ENCODE assay signal across 18 cellular contexts in the genomic region with DNA sequence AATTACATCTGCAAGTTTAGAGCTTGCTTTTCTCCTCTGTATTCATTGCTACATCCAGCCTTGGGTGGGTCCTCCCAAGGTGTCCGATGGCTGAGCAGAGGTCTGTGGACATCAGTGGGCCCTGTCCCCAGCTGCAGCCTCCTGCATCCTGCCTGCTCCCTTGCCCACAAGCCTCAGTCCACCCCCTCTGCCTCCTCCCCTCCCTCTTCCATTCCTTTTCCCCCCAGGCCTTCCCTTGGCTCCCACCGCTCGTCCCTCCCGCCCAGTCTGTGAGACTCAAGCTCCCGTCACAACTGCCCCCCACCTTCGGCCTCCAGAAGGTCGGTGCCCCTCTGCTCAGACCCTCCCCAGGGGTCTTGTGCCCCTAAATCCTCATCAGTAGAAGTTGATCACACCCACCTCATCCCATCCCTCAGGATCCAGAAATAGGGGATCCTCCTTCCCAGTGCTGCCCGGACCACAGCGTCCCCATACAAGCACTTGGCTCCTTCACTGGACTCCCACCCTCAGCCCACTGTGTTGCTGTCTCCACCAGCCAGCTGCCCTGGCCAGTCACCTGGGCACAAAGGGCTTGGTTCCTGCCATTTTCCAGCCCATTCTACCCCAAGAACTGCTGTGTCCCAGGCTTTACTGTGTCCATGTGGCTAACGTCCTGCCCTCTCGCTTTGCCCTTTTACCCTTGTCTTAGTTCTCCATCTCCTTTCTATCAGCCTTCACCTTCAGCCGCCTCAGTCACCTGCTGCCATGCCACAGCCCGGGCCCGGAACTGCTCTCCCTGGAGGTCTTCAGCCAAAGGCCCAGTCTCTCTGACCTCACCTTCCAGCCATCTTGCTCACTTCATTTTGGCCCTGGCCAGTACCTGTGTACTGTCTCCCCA. TPM values are rescaled to one million over a fixed set of nuclear protein-coding genes. Genes with fewer than 3 reads are reported as not detected.
"Had no signal": no experiment of that assay in that cellular context is flagged by ENCODE, and none has a peak within 500 bp of the region (broad histone marks: within the 10 kb centered on the region; RNA-seq: fewer than 3 reads in every experiment).

No MANE protein-coding gene starts in this region.

- H3K27me3 ChIP-seq: testis had no signal

- DNase-seq: activated CD4-positive, CD25-positive, alpha-beta regulatory T cell; activated naive CD4-positive, alpha-beta T cell treated with Interleukin-2 at 50 U/mL for 16 hours; activated naive CD8-positive, alpha-beta T cell treated with anti-CD3 and anti-CD28 coated beads, Interleukin-2, amount 10 ng/mL, durations not matched to agents 7 days and 5 days; activated T-cell treated with anti-CD3 and anti-CD28 coated beads, Interleukin-2, amount 50 U/mL, for 24 hours; amygdala; glutamatergic neuron; natural killer cell; retina; stimulated activated CD4-positive, alpha-beta T cell treated with anti-CD3 and anti-CD28 coated beads, Interleukin-4, amount 100 ng/mL, for 1 hour; T-helper 1 cell; T1000; testis had no signal

- H3K27ac ChIP-seq: coronary artery, testis had no signal

- H3K9me3 ChIP-seq: testis had no signal

- H3K4me3 ChIP-seq: coronary artery, testis had no signal

RNA-seq across cellular contexts. Expression of a gene that starts 2.2 kb away (rescaled TPM):
- total RNA-seq: activated CD8-positive, alpha-beta T cell treated with anti-CD3 and anti-CD28 coated beads for 36 hours; activated naive CD8-positive, alpha-beta T cell treated with anti-CD3 and anti-CD28 coated beads, Interleukin-2, amount 10 ng/mL, durations not matched to agents 7 days and 5 days; activated T-helper 2 cell treated with anti-CD3 and anti-CD28 coated beads, Interferon-gamma antibody, Interleukin-2, Interleukin-4, amounts not matched to agents 10 μg/mL and 5 μg/mL and 100 μg/mL, durations not matched to agents 14 hours and 24 hours and 36 hours; epithelial cell of proximal tubule; kidney epithelial cell had no signal
- polyA plus RNA-seq: fibroblast of lung had no signal
